Comparison of ENCODE assay signal across 9 cellular contexts in the genomic region with DNA sequence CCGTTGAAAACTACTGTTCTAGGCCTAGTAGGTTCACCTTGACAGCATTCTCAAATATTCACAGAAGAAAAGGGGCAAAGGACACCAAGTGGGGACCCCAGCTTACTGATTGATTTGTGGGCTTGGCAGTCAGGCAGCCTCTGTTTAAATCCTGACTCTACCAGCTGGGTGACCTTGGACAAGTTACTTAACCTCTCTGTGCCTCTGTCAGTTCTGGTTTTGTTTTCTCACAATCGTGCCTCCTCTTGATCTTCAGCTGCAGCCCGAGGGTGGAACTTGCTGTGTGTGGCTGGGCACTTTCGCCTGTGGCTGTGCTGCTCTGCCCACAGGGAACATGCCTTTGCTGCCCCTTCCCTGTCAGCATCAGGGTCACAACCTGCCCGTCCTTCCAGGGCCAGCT. TPM values are rescaled to one million over a fixed set of nuclear protein-coding genes. Genes with fewer than 3 reads are reported as not detected.
A peak's percentile ranks its signal among the peaks of the same experiment; 100 is the strongest.
DNase-seq lines count a peak whose midpoint lies in the region; ATAC-seq and TF ChIP-seq lines count a peak whose summit lies in the region.
"Had no signal": no experiment of that assay in that cellular context is flagged by ENCODE, and none has a peak within 500 bp of the region (broad histone marks: within the 10 kb centered on the region; RNA-seq: fewer than 3 reads in every experiment).

No MANE protein-coding gene starts in this region.

- H3K4me3 Mint-ChIP-seq in naive thymus-derived CD4-positive, alpha-beta T cell, result peak overlapping the region; percentile 51 to 84 (median 74)

- CTCF ChIA-PET in HEK293 (lab: Yijun Ruan, JAX), result interaction anchor here (0.7 to 2.6 kb wide), 5 partner anchors 14 to 834 kb away, joined by 3 to 8 read pairs (median 6); no protein-coding TSS in a partner anchor
- CTCF ChIA-PET in OCI-LY7 (lab: Charles Lee; ENCODE audit: unreplicated experiment), result interaction anchor here (1.1 to 1.3 kb wide), 3 partner anchors 11 to 28 kb away, joined by 3 to 7 read pairs (median 5); no protein-coding TSS in a partner anchor
- CTCF ChIA-PET in naive thymus-derived CD4-positive, alpha-beta T cell (lab: Charles Lee), result interaction anchor here (0.6 to 2.0 kb wide), 14 partner anchors 10 to 230 kb away, joined by 3 to 16 read pairs (median 5); a partner anchor contains a TSS

- peak overlapping the region; percentile 34 to 95 (median 88) for H3K27ac Mint-ChIP-seq in naive thymus-derived CD4-positive, alpha-beta T cell

- H3K9me3 ChIP-seq in HEK293 (ENCODE audit: control insufficient read depth, insufficient read depth, low read depth, low read length) (no peaks in the 10 kb centered on the region), OCI-LY7 (ENCODE audit: low read length) (no peaks in the 10 kb centered on the region), aorta (ENCODE audit: control insufficient read depth, low read length) (no peaks in the 10 kb centered on the region)
- no peaks in the 10 kb centered on the region for H3K9me3 ChIP-seq in naive thymus-derived CD4-positive, alpha-beta T cell (ENCODE audit: control insufficient read depth in 2 of 3, low read length in 3 of 3)

- H3K27ac ChIP-seq in HEK293 (ENCODE audit: extremely low read depth, low read depth, low read length) (no peak overlapping the region), OCI-LY7 (ENCODE audit: low read depth, low read length, poor library complexity, severe bottlenecking) (no peak overlapping the region), aorta (ENCODE audit: low read depth in 1 of 2, low read length in 2 of 2) (no peak overlapping the region)
- no peak overlapping the region for H3K27ac ChIP-seq in naive thymus-derived CD4-positive, alpha-beta T cell (ENCODE audit: low read depth, low read length)
- H3K27ac ChIP-seq: PC-9 had no signal

- BruUV-seq in OCI-LY7 (replicated peaks; lab: Mats Ljungman, UMichigan), result no TSS peak

- H3K4me1 Mint-ChIP-seq in naive thymus-derived CD4-positive, alpha-beta T cell, result peaks cover 4 to 39% (median 34%) of the 10 kb centered on the region in 7 donors

- TF ChIP-seq CTCF in GM12864 (IDR thresholded peaks at IDR 0.05; ENCODE audit: low read depth, low read length, missing control alignments) (no peak), HEK293 (tag by site-specific recombination; IDR thresholded peaks at IDR 0.05) (no peak), OCI-LY7 (conservative IDR thresholded peaks at IDR 0.05; ENCODE audit: low read length) (no peak)

- H3K36me3 Mint-ChIP-seq in naive thymus-derived CD4-positive, alpha-beta T cell, result no peaks in the 10 kb centered on the region

- DNase-seq in GM12864 (ENCODE audit: low read depth), result no peak
- peak; percentile 28 for DNase-seq in OCI-LY7 (ENCODE audit: low spot score)
- DNase-seq in naive thymus-derived CD4-positive, alpha-beta T cell, result no peak
- no peak for DNase-seq in aorta
- DNase-seq in HUDEP-2 (lab: John Stamatoyannopoulos, UW; ENCODE audit: unreplicated experiment in 76 of 76), result no peak

- H3K4me1 ChIP-seq in HEK293 (ENCODE audit: control insufficient read depth, insufficient read depth, low read length) (0 out of 2 replicates have a peak, but pooled peaks cover 3% of the 10 kb centered on the region), OCI-LY7 (ENCODE audit: insufficient read depth, low read length, poor library complexity, severe bottlenecking) (peaks cover 21% of the 10 kb centered on the region), aorta (ENCODE audit: control insufficient read depth in 1 of 2, insufficient read depth in 2 of 2, low read length in 2 of 2) (no peaks in the 10 kb centered on the region)
- peaks cover 20 to 21% of the 10 kb centered on the region in 2 donors for H3K4me1 ChIP-seq in naive thymus-derived CD4-positive, alpha-beta T cell (ENCODE audit: control insufficient read depth in 2 of 2, insufficient read depth in 2 of 2, low read length in 2 of 2)

- H3K79me2 ChIP-seq in OCI-LY7 (ENCODE audit: insufficient read depth, low read depth, low read length), result no peaks in the 10 kb centered on the region

- peak overlapping the region; percentile 96 for H2AFZ ChIP-seq in OCI-LY7 (ENCODE audit: low read length)
- H2AFZ ChIP-seq: PC-9 had no signal

- 59 to 68% methylated on average over 5 of the region's 5 CpGs for WGBS in aorta, 2 donors

- H3K9me2 ChIP-seq in OCI-LY7 (ENCODE audit: insufficient read depth, low read length), result no peaks in the 10 kb centered on the region

- peak; percentile 1 for ATAC-seq in naive thymus-derived CD4-positive, alpha-beta T cell
- ATAC-seq in aorta (ENCODE audit: low FRiP score), result no peak
- no peak for ATAC-seq in HG02588 (IDR thresholded peaks at IDR 0.05; ENCODE audit: unreplicated experiment)
- no peak for ATAC-seq in esophagus mucosa

- H3K36me3 ChIP-seq in HEK293 (ENCODE audit: control insufficient read depth in 2 of 2, insufficient read depth in 1 of 2, low read length in 2 of 2) (no peaks in the 10 kb centered on the region), OCI-LY7 (ENCODE audit: insufficient read depth, low read length) (no peaks in the 10 kb centered on the region), aorta (ENCODE audit: control insufficient read depth in 1 of 2, insufficient read depth in 2 of 2, low read length in 1 of 2) (no peaks in the 10 kb centered on the region)
- peaks cover 0 to 6% (median 0%) of the 10 kb centered on the region in 3 experiments for H3K36me3 ChIP-seq in naive thymus-derived CD4-positive, alpha-beta T cell (ENCODE audit: control insufficient read depth in 2 of 3, insufficient read depth in 3 of 3, low read length in 3 of 3)

- POLR2A ChIA-PET in HEK293 (lab: Yijun Ruan, JAX) (interaction anchor here (0.9 to 1.3 kb wide), 2 partner anchors 18 to 23 kb away, joined by 3 read pairs; a partner anchor contains a TSS), OCI-LY7 (lab: Charles Lee) (interaction anchor here (0.6 to 1.2 kb wide), 3 partner anchors 10 to 22 kb away, joined by 4 to 5 read pairs (median 4); no protein-coding TSS in a partner anchor)
- POLR2A ChIA-PET in naive thymus-derived CD4-positive, alpha-beta T cell (lab: Charles Lee), result interaction anchor here (0.9 to 3.2 kb wide), 12 partner anchors 8 to 414 kb away, joined by 3 to 28 read pairs (median 7); a partner anchor contains a TSS

- no peaks in the 10 kb centered on the region for H4K20me1 ChIP-seq in OCI-LY7 (ENCODE audit: insufficient read depth, low read length)

- H3K4me3 ChIP-seq in GM12864 (ENCODE audit: low read depth, low read length) (peak overlapping the region; percentile 38), HEK293 (ENCODE audit: low read depth, low read length) (no peak overlapping the region), OCI-LY7 (ENCODE audit: low read depth, low read length, poor library complexity, severe bottlenecking) (peak overlapping the region; percentile 65), aorta (ENCODE audit: low read length in 2 of 2) (no peak overlapping the region)
- H3K4me3 ChIP-seq in naive thymus-derived CD4-positive, alpha-beta T cell (ENCODE audit: low read length), result peak overlapping the region; percentile 57
- H3K4me3 ChIP-seq: PC-9 had no signal

- H3K9me3 Mint-ChIP-seq in naive thymus-derived CD4-positive, alpha-beta T cell, result no peaks in the 10 kb centered on the region

- intact Hi-C loops in OCI-LY7 (cut with micrococcal nuclease; ENCODE audit: unreplicated experiment), result loop anchor here (2.0 kb wide), 1 partner anchor 27 kb away; no protein-coding TSS in a partner anchor
- intact Hi-C loops in naive thymus-derived CD4-positive, alpha-beta T cell (cut with micrococcal nuclease), result loop anchor here (1.0 to 10.0 kb wide), 7 partner anchors 14 to 221 kb away; a partner anchor contains a TSS
- intact Hi-C loops in aorta (cut with DNase I), result no loop called here

- H3K4me2 ChIP-seq in OCI-LY7 (ENCODE audit: low read length), result peak overlapping the region; percentile 88

- peaks cover 0 to 28% (median 0%) of the 10 kb centered on the region in 5 donors for H3K27me3 Mint-ChIP-seq in naive thymus-derived CD4-positive, alpha-beta T cell

- H3K27me3 ChIP-seq in naive thymus-derived CD4-positive, alpha-beta T cell (ENCODE audit: control insufficient read depth in 2 of 2, insufficient read depth in 2 of 2, low read length in 2 of 2), result no peaks in the 10 kb centered on the region
- no peaks in the 10 kb centered on the region for H3K27me3 ChIP-seq in aorta (ENCODE audit: control insufficient read depth in 1 of 2, insufficient read depth in 2 of 2, low read length in 1 of 2)

TF ChIP-seq in HEK293, 187 proteins besides CTCF, POLR2A, EP300 and RAD21:
- peak; percentile 68; the same call in 1 of the 2 replicates for TF ChIP-seq ZNF768 (tag by site-specific recombination; IDR thresholded peaks at IDR 0.05)
- TF ChIP-seq, protein P1, sequence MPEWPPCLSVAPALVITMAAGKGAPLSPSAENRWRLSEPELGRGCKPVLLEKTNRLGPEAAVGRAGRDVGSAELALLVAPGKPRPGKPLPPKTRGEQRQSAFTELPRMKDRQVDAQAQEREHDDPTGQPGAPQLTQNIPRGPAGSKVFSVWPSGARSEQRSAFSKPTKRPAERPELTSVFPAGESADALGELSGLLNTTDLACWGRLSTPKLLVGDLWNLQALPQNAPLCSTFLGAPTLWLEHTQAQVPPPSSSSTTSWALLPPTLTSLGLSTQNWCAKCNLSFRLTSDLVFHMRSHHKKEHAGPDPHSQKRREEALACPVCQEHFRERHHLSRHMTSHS (tag by site-specific recombination; IDR thresholded peaks at IDR 0.05), result no peak

RNA-seq across cellular contexts. Expression of a gene that starts 17.8 kb away (rescaled TPM):
- 10.9 and 11.3 TPM in 2 replicates for total RNA-seq in OCI-LY7 (2014; rRNA removed; shearing (Covaris generic))
- 23.8 and 28.2 TPM in 2 replicates for total RNA-seq in OCI-LY7 (2022)
- 10 to 100 TPM in 3 of 5 experiments, 1 to 10 TPM in 1, under 1 TPM in 1; 0.54 to 95.6 (median 20.8) TPM for total RNA-seq in naive thymus-derived CD4-positive, alpha-beta T cell
- 1 to 10 TPM; 2.3 to 2.6 TPM for polyA plus RNA-seq in naive thymus-derived CD4-positive, alpha-beta T cell
- 1 to 10 TPM; 6.1 to 7.7 TPM for total RNA-seq in aorta
- polyA plus RNA-seq in aorta, result 1 to 10 TPM; 2.0 to 2.4 TPM
- 17.9 TPM for total RNA-seq in esophagus mucosa

Comparison
In these comparisons a context has a peak if more than half of its experiments do, and no peak if none do; other contexts are left out.
1. H3K4me3 ChIP-seq: peak in GM12864 (single experiment), OCI-LY7 (single experiment) and naive thymus-derived CD4-positive, alpha-beta T cell (single experiment); none in HEK293 (single experiment) and aorta (0 of 2).
2. intact Hi-C loops: an anchor here in OCI-LY7 (2.0 kb wide) and naive thymus-derived CD4-positive, alpha-beta T cell (1.0 to 10.0 kb wide); none called in aorta.